ENCODE assay signal across 2 cellular contexts in the genomic region with DNA sequence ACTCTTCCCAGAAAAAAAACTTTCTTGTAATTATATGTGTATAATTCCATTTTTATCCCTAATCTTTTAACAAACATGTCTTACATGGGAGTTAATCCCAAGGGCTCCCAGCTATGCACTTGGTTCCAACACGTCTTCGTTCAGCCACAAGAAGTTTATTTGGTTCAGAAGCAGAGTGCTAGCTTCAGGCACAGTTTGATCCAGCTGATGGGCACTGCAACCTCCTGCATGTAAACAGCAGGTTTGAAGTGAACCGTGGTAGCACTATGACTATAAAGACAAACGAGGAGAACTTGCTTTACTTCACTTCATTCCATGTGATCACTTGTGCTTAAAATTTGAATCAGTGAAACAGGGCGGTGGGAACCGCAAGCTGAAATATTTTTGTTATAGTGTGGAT.
TF ChIP-seq lines count a peak whose summit lies in the region.

No MANE protein-coding gene starts in this region.

TF ChIP-seq in WTC11, 78 proteins besides CTCF, POLR2A, EP300 and RAD21 (continued from another document):
- TF ChIP-seq IRF2 (CRISPR knock-in tag; IDR thresholded peaks at IDR 0.05; ENCODE audit: borderline replicate concordance, low read depth) (no peak), ELF4 (CRISPR knock-in tag; IDR thresholded peaks at IDR 0.05; ENCODE audit: low read depth) (no peak), JAZF1 (CRISPR knock-in tag; IDR thresholded peaks at IDR 0.05) (no peak), EMX1 (CRISPR knock-in tag; IDR thresholded peaks at IDR 0.05) (no peak), NR3C1 (CRISPR knock-in tag; conservative IDR thresholded peaks at IDR 0.05; ENCODE audit: low read depth) (no peak), ZNF416 (CRISPR knock-in tag; IDR thresholded peaks at IDR 0.05) (no peak), FOXJ3 (CRISPR knock-in tag; IDR thresholded peaks at IDR 0.05; ENCODE audit: borderline replicate concordance) (no peak), ZNF396 (CRISPR knock-in tag; IDR thresholded peaks at IDR 0.05; ENCODE audit: borderline replicate concordance) (no peak), KAT7 (CRISPR knock-in tag; IDR thresholded peaks at IDR 0.05; ENCODE audit: borderline replicate concordance) (no peak)
- TF ChIP-seq, protein P1, sequence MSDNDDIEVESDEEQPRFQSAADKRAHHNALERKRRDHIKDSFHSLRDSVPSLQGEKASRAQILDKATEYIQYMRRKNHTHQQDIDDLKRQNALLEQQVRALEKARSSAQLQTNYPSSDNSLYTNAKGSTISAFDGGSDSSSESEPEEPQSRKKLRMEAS (CRISPR knock-in tag; IDR thresholded peaks at IDR 0.05), result no peak
- TF ChIP-seq, protein P2, sequence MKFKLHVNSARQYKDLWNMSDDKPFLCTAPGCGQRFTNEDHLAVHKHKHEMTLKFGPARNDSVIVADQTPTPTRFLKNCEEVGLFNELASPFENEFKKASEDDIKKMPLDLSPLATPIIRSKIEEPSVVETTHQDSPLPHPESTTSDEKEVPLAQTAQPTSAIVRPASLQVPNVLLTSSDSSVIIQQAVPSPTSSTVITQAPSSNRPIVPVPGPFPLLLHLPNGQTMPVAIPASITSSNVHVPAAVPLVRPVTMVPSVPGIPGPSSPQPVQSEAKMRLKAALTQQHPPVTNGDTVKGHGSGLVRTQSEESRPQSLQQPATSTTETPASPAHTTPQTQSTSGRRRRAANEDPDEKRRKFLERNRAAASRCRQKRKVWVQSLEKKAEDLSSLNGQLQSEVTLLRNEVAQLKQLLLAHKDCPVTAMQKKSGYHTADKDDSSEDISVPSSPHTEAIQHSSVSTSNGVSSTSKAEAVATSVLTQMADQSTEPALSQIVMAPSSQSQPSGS (CRISPR knock-in tag; IDR thresholded peaks at IDR 0.05; ENCODE audit: borderline replicate concordance, low read depth), result no peak
- TF ChIP-seq, protein P3, sequence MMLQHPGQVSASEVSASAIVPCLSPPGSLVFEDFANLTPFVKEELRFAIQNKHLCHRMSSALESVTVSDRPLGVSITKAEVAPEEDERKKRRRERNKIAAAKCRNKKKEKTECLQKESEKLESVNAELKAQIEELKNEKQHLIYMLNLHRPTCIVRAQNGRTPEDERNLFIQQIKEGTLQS (CRISPR knock-in tag; conservative IDR thresholded peaks at IDR 0.05), result no peak
- TF ChIP-seq, protein P4, sequence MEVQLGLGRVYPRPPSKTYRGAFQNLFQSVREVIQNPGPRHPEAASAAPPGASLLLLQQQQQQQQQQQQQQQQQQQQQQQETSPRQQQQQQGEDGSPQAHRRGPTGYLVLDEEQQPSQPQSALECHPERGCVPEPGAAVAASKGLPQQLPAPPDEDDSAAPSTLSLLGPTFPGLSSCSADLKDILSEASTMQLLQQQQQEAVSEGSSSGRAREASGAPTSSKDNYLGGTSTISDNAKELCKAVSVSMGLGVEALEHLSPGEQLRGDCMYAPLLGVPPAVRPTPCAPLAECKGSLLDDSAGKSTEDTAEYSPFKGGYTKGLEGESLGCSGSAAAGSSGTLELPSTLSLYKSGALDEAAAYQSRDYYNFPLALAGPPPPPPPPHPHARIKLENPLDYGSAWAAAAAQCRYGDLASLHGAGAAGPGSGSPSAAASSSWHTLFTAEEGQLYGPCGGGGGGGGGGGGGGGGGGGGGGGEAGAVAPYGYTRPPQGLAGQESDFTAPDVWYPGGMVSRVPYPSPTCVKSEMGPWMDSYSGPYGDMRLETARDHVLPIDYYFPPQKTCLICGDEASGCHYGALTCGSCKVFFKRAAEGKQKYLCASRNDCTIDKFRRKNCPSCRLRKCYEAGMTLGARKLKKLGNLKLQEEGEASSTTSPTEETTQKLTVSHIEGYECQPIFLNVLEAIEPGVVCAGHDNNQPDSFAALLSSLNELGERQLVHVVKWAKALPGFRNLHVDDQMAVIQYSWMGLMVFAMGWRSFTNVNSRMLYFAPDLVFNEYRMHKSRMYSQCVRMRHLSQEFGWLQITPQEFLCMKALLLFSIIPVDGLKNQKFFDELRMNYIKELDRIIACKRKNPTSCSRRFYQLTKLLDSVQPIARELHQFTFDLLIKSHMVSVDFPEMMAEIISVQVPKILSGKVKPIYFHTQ (CRISPR knock-in tag; IDR thresholded peaks at IDR 0.05), result no peak
- TF ChIP-seq, protein P5, sequence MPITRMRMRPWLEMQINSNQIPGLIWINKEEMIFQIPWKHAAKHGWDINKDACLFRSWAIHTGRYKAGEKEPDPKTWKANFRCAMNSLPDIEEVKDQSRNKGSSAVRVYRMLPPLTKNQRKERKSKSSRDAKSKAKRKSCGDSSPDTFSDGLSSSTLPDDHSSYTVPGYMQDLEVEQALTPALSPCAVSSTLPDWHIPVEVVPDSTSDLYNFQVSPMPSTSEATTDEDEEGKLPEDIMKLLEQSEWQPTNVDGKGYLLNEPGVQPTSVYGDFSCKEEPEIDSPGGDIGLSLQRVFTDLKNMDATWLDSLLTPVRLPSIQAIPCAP (CRISPR knock-in tag; IDR thresholded peaks at IDR 0.05), result no peak
- TF ChIP-seq, protein P6, sequence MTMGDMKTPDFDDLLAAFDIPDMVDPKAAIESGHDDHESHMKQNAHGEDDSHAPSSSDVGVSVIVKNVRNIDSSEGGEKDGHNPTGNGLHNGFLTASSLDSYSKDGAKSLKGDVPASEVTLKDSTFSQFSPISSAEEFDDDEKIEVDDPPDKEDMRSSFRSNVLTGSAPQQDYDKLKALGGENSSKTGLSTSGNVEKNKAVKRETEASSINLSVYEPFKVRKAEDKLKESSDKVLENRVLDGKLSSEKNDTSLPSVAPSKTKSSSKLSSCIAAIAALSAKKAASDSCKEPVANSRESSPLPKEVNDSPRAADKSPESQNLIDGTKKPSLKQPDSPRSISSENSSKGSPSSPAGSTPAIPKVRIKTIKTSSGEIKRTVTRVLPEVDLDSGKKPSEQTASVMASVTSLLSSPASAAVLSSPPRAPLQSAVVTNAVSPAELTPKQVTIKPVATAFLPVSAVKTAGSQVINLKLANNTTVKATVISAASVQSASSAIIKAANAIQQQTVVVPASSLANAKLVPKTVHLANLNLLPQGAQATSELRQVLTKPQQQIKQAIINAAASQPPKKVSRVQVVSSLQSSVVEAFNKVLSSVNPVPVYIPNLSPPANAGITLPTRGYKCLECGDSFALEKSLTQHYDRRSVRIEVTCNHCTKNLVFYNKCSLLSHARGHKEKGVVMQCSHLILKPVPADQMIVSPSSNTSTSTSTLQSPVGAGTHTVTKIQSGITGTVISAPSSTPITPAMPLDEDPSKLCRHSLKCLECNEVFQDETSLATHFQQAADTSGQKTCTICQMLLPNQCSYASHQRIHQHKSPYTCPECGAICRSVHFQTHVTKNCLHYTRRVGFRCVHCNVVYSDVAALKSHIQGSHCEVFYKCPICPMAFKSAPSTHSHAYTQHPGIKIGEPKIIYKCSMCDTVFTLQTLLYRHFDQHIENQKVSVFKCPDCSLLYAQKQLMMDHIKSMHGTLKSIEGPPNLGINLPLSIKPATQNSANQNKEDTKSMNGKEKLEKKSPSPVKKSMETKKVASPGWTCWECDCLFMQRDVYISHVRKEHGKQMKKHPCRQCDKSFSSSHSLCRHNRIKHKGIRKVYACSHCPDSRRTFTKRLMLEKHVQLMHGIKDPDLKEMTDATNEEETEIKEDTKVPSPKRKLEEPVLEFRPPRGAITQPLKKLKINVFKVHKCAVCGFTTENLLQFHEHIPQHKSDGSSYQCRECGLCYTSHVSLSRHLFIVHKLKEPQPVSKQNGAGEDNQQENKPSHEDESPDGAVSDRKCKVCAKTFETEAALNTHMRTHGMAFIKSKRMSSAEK (CRISPR knock-in tag; IDR thresholded peaks at IDR 0.05; ENCODE audit: borderline replicate concordance), result no peak

TF ChIP-seq in SK-N-SH, 30 proteins besides CTCF, POLR2A, EP300 and RAD21 (continued from another document):
- TF ChIP-seq, protein P7, sequence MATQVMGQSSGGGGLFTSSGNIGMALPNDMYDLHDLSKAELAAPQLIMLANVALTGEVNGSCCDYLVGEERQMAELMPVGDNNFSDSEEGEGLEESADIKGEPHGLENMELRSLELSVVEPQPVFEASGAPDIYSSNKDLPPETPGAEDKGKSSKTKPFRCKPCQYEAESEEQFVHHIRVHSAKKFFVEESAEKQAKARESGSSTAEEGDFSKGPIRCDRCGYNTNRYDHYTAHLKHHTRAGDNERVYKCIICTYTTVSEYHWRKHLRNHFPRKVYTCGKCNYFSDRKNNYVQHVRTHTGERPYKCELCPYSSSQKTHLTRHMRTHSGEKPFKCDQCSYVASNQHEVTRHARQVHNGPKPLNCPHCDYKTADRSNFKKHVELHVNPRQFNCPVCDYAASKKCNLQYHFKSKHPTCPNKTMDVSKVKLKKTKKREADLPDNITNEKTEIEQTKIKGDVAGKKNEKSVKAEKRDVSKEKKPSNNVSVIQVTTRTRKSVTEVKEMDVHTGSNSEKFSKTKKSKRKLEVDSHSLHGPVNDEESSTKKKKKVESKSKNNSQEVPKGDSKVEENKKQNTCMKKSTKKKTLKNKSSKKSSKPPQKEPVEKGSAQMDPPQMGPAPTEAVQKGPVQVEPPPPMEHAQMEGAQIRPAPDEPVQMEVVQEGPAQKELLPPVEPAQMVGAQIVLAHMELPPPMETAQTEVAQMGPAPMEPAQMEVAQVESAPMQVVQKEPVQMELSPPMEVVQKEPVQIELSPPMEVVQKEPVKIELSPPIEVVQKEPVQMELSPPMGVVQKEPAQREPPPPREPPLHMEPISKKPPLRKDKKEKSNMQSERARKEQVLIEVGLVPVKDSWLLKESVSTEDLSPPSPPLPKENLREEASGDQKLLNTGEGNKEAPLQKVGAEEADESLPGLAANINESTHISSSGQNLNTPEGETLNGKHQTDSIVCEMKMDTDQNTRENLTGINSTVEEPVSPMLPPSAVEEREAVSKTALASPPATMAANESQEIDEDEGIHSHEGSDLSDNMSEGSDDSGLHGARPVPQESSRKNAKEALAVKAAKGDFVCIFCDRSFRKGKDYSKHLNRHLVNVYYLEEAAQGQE (IDR thresholded peaks at IDR 0.05; ENCODE audit: low read depth, low read length), result no peak
- TF ChIP-seq SIN3A (IDR thresholded peaks at IDR 0.05; ENCODE audit: borderline replicate concordance, low read depth, low read length) (no peak), TCF12 (IDR thresholded peaks at IDR 0.05) (no peak)
